11 cellular contexts compared by ENCODE assay signal in genomic region chr10:129035052-129035805, GRCh38.
A peak's percentile ranks its signal among the peaks of the same experiment; 100 is the strongest.
DNase-seq lines count a peak whose midpoint lies in the region; ATAC-seq, FAIRE-seq and TF ChIP-seq lines count a peak whose summit lies in the region.
"Had no signal": no experiment of that assay in that cellular context is flagged by ENCODE, and none has a peak within 500 bp of the region (broad histone marks: within the 10 kb centered on the region; RNA-seq: fewer than 3 reads in every experiment).

No MANE protein-coding gene starts in this region.

- POLR2A ChIA-PET in GM10248 (lab: Yijun Ruan, JAX) = no interaction called here

- intact Hi-C loops in pancreas (cut with DNase I) = no loop called here

- H4K20me1 ChIP-seq in BLaER1 = no peaks in the 10 kb centered on the region

- H3K9me3 Mint-ChIP-seq in activated naive CD4-positive, alpha-beta T cell treated with anti-CD3 and anti-CD28 coated beads, Interleukin-2, amount 50 U/mL, for 24 hours = no peaks in the 10 kb centered on the region

- FAIRE-seq in pancreas (lab: Jason Lieb, UNC) (peak; percentile 74), GM19239 (lab: Jason Lieb, UNC) (no peak)
- FAIRE-seq: islet of Langerhans had no signal

- peak overlapping the region; percentile 96 for H3K4me2 ChIP-seq in BLaER1

- peaks cover 84% of the 10 kb centered on the region for H3K4me1 ChIP-seq in BLaER1
- H3K4me1 ChIP-seq in pancreas = no peaks in the 10 kb centered on the region
- H3K4me1 ChIP-seq: uterus had no signal

- peaks cover 43% of the 10 kb centered on the region for H3K4me1 Mint-ChIP-seq in activated naive CD4-positive, alpha-beta T cell treated with anti-CD3 and anti-CD28 coated beads, Interleukin-2, amount 50 U/mL, for 24 hours

- peaks cover 17% of the 10 kb centered on the region for H3K27me3 Mint-ChIP-seq in activated naive CD4-positive, alpha-beta T cell treated with anti-CD3 and anti-CD28 coated beads, Interleukin-2, amount 50 U/mL, for 24 hours

- peak overlapping the region; percentile 47; the same call in 1 of the 2 replicates for H3K9ac ChIP-seq in BLaER1

- ATAC-seq in pancreas (peak in 3 of 4 donors; percentile 33 to 50 (median 46)), GM21576 (IDR thresholded peaks at IDR 0.05; ENCODE audit: unreplicated experiment) (no peak)

- H3K36me3 Mint-ChIP-seq in activated naive CD4-positive, alpha-beta T cell treated with anti-CD3 and anti-CD28 coated beads, Interleukin-2, amount 50 U/mL, for 24 hours = no peaks in the 10 kb centered on the region

- peak; percentile 7 for DNase-seq in T-helper 22 cell (ENCODE audit: low read depth)
- DNase-seq in pancreas = no peak
- DNase-seq in GM10248 (ENCODE audit: extremely low spot score) = no peak
- no peak for DNase-seq in GM19239 (ENCODE audit: insufficient read length, low spot score)
- DNase-seq in NCI-H1092 (lab: John Stamatoyannopoulos, UW) = no peak
- DNase-seq: C1 segment of cervical spinal cord, uterus had no signal

- H3K36me3 ChIP-seq in BLaER1 (no peaks in the 10 kb centered on the region), pancreas (no peaks in the 10 kb centered on the region)
- H3K36me3 ChIP-seq: uterus had no signal

- H3K9me3 ChIP-seq in BLaER1 = no peaks in the 10 kb centered on the region
- H3K9me3 ChIP-seq in pancreas = no peaks in the 10 kb centered on the region
- H3K9me3 ChIP-seq: uterus had no signal

- CTCF ChIA-PET in GM10248 (lab: Yijun Ruan, JAX) = interaction anchor here (1.3 kb wide), 1 partner anchor 1092 kb away, joined by 4 read pairs; no protein-coding TSS in a partner anchor

- peak overlapping the region; percentile 62 for H3K27ac ChIP-seq in BLaER1
- no peak overlapping the region for H3K27ac ChIP-seq in pancreas
- H3K27ac ChIP-seq: uterus had no signal

- WGBS in pancreas, 2 donors = 16 to 21% methylated on average over 24 of the region's 24 CpGs

- H3K27ac Mint-ChIP-seq in activated naive CD4-positive, alpha-beta T cell treated with anti-CD3 and anti-CD28 coated beads, Interleukin-2, amount 50 U/mL, for 24 hours = peak overlapping the region; percentile 20

- H3K4me3 ChIP-seq in BLaER1 = peak overlapping the region; percentile 50
- H3K4me3 ChIP-seq in pancreas = no peak overlapping the region
- H3K4me3 ChIP-seq: uterus had no signal

- TF ChIP-seq CTCF in pancreas (IDR thresholded peaks at IDR 0.05) = no peak
- TF ChIP-seq CTCF in GM10248 (IDR thresholded peaks at IDR 0.05; ENCODE audit: control extremely low read depth, extremely low read depth, low read depth, missing control alignments) = no peak

- H3K4me3 Mint-ChIP-seq in activated naive CD4-positive, alpha-beta T cell treated with anti-CD3 and anti-CD28 coated beads, Interleukin-2, amount 50 U/mL, for 24 hours = peak overlapping the region; percentile 75

- no peaks in the 10 kb centered on the region for H3K27me3 ChIP-seq in BLaER1
- H3K27me3 ChIP-seq in pancreas = peaks cover 0 to 42% (median 7%) of the 10 kb centered on the region in 4 donors
- H3K27me3 ChIP-seq: uterus had no signal
